ENCODE assay signal across 1 cellular context in genomic region chr1:87292684-87293493, GRCh38.
TF ChIP-seq lines count a peak whose summit lies in the region.

No MANE protein-coding gene starts in this region.

TF ChIP-seq in H1, 55 proteins besides CTCF, POLR2A, EP300 and RAD21 (continued from another document):
- no peak for TF ChIP-seq TAF7 (optimal IDR thresholded peaks at IDR 0.05; ENCODE audit: borderline replicate concordance, low read depth, low read length)
- TF ChIP-seq, protein P1, sequence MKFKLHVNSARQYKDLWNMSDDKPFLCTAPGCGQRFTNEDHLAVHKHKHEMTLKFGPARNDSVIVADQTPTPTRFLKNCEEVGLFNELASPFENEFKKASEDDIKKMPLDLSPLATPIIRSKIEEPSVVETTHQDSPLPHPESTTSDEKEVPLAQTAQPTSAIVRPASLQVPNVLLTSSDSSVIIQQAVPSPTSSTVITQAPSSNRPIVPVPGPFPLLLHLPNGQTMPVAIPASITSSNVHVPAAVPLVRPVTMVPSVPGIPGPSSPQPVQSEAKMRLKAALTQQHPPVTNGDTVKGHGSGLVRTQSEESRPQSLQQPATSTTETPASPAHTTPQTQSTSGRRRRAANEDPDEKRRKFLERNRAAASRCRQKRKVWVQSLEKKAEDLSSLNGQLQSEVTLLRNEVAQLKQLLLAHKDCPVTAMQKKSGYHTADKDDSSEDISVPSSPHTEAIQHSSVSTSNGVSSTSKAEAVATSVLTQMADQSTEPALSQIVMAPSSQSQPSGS (IDR thresholded peaks at IDR 0.05; ENCODE audit: low read length) = no peak
- no peak for TF ChIP-seq BCL11A (IDR thresholded peaks at IDR 0.05; ENCODE audit: low read depth in 2 of 2, low read length in 2 of 2)
- no peak for TF ChIP-seq SP4 (IDR thresholded peaks at IDR 0.05; ENCODE audit: low read length)
- no peak for TF ChIP-seq HDAC2 (IDR thresholded peaks at IDR 0.05; ENCODE audit: borderline replicate concordance in 1 of 2, low read depth in 2 of 2, low read length in 2 of 2)
- TF ChIP-seq CHD1 (IDR thresholded peaks at IDR 0.05; ENCODE audit: low read depth, low read length) = no peak
- TF ChIP-seq, protein P2, sequence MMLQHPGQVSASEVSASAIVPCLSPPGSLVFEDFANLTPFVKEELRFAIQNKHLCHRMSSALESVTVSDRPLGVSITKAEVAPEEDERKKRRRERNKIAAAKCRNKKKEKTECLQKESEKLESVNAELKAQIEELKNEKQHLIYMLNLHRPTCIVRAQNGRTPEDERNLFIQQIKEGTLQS (IDR thresholded peaks at IDR 0.05; ENCODE audit: insufficient read depth, low read depth, low read length) = no peak
- TF ChIP-seq GTF2F1 (IDR thresholded peaks at IDR 0.05; ENCODE audit: borderline replicate concordance, low read depth, low read length) = no peak
- no peak for TF ChIP-seq FOSL1 (IDR thresholded peaks at IDR 0.05; ENCODE audit: insufficient read depth, low read depth, low read length)
